20 cellular contexts compared by ENCODE assay signal in genomic region chr7:28267012-28267411, GRCh38.
"Had no signal": no experiment of that assay in that cellular context is flagged by ENCODE, and none has a peak within 500 bp of the region (broad histone marks: within the 10 kb centered on the region; RNA-seq: fewer than 3 reads in every experiment).

No MANE protein-coding gene starts in this region.

- H3K27me3 ChIP-seq: ovary, sigmoid colon, stomach, thyroid gland had no signal

- H3K4me1 ChIP-seq: lower lobe of right lung, psoas muscle, sigmoid colon, stomach, thyroid gland had no signal

- H3K9me3 Mint-ChIP-seq: effector memory CD8-positive, alpha-beta T cell; immature natural killer cell had no signal

- H3K27me3 Mint-ChIP-seq: stimulated activated naive B cell treated with anti-CD40 and anti-IgM and Interleukin-4, amounts not matched to agents 10 μg/mL and 1 μg/mL and 100 μg/mL, for 72 hours had no signal

- H3K36me3 Mint-ChIP-seq: immature natural killer cell; naive thymus-derived CD8-positive, alpha-beta T cell; stimulated activated naive B cell treated with anti-CD40 and anti-IgM and Interleukin-4, amounts not matched to agents 10 μg/mL and 1 μg/mL and 100 μg/mL, for 72 hours had no signal

- H3K4me3 ChIP-seq: coronary artery, lower lobe of right lung, ovary, psoas muscle, sigmoid colon, stomach, thyroid gland had no signal

- H3K27ac Mint-ChIP-seq: effector memory CD8-positive, alpha-beta T cell; immature natural killer cell; naive thymus-derived CD8-positive, alpha-beta T cell; stimulated activated naive B cell treated with anti-CD40 and anti-IgM and Interleukin-4, amounts not matched to agents 10 μg/mL and 1 μg/mL and 100 μg/mL, for 72 hours had no signal

- H3K9me3 ChIP-seq: lower lobe of right lung, ovary, psoas muscle, sigmoid colon, stomach, thyroid gland had no signal

- H3K4me3 Mint-ChIP-seq: effector memory CD8-positive, alpha-beta T cell; naive thymus-derived CD8-positive, alpha-beta T cell; stimulated activated naive B cell treated with anti-CD40 and anti-IgM and Interleukin-4, amounts not matched to agents 10 μg/mL and 1 μg/mL and 100 μg/mL, for 72 hours had no signal

- H3K36me3 ChIP-seq: lower lobe of right lung, ovary, sigmoid colon, stomach, thyroid gland had no signal

- ATAC-seq: effector memory CD8-positive, alpha-beta T cell; left ventricle myocardium superior; lower lobe of right lung; naive thymus-derived CD8-positive, alpha-beta T cell; psoas muscle; right cardiac atrium; stimulated activated naive B cell treated with anti-CD40 and anti-IgM and Interleukin-4, amounts not matched to agents 10 μg/mL and 1 μg/mL and 100 μg/mL, for 72 hours had no signal

- DNase-seq: effector memory CD8-positive, alpha-beta T cell; hypothalamus; islet precursor cell; left ventricle myocardium superior; lower lobe of right lung; naive thymus-derived CD8-positive, alpha-beta T cell; occipital lobe; ovary; posterior cingulate gyrus; psoas muscle; right cardiac atrium; sigmoid colon; stimulated activated CD4-positive, alpha-beta T cell treated with anti-CD3 and anti-CD28 coated beads, Interleukin-2, amount 100 ng/mL, for 24 hours; stimulated activated CD4-positive, alpha-beta T cell treated with anti-CD3 and anti-CD28 coated beads, Interleukin-4, amount 100 ng/mL, for 24 hours; stimulated activated naive B cell treated with anti-CD40 and anti-IgM and Interleukin-4, amounts not matched to agents 10 μg/mL and 1 μg/mL and 100 μg/mL, for 72 hours; stomach; thyroid gland; trophoblast cell had no signal

- H3K27ac ChIP-seq: coronary artery, lower lobe of right lung, ovary, psoas muscle, sigmoid colon, stomach, thyroid gland had no signal
